1 cellular context compared by ENCODE assay signal in genomic region chr4:186685744-186686143, GRCh38.
TF ChIP-seq lines count a peak whose summit lies in the region.

No MANE protein-coding gene starts in this region.

TF ChIP-seq in HCT116, 20 proteins besides CTCF, POLR2A, EP300 and RAD21 (continued from another document):
- TF ChIP-seq REST (IDR thresholded peaks at IDR 0.05; ENCODE audit: low read depth): no peak
- no peak for TF ChIP-seq EZH2 (IDR thresholded peaks at IDR 0.05)
- TF ChIP-seq JUND (IDR thresholded peaks at IDR 0.05): peak; percentile 74
- TF ChIP-seq CBX3 (IDR thresholded peaks at IDR 0.05; ENCODE audit: low read depth): peak; percentile 38; the same call in 1 of the 2 replicates
- no peak for TF ChIP-seq EZH2phosphoT487 (IDR thresholded peaks at IDR 0.05; ENCODE audit: borderline replicate concordance)
- peak; percentile 77 for TF ChIP-seq FOSL1 (IDR thresholded peaks at IDR 0.05; ENCODE audit: low read depth)
- TF ChIP-seq ATF3 (IDR thresholded peaks at IDR 0.05): no peak
TF ChIP-seq in HCT116: peak in this region for 6.
